ENCODE assay signal across 32 cellular contexts in genomic region chr19:4650159-4650558, GRCh38. TPM values are rescaled to one million over a fixed set of nuclear protein-coding genes. Genes with fewer than 3 reads are reported as not detected.
DNase-seq lines count a peak whose midpoint lies in the region; ATAC-seq and TF ChIP-seq lines count a peak whose summit lies in the region.
"Had no signal": no experiment of that assay in that cellular context is flagged by ENCODE, and none has a peak within 500 bp of the region (broad histone marks: within the 10 kb centered on the region; RNA-seq: fewer than 3 reads in every experiment).

No MANE protein-coding gene starts in this region.

- 54 to 88% (median 84%) methylated on average over 2 of the region's 2 CpGs for WGBS in stomach, 5 donors

- H3K27me3 Mint-ChIP-seq in activated naive CD4-positive, alpha-beta T cell treated with anti-CD3 and anti-CD28 coated beads, Interleukin-2, amount 50 U/mL, for 24 hours = no peaks in the 10 kb centered on the region
- no peaks in the 10 kb centered on the region for H3K27me3 Mint-ChIP-seq in central memory CD8-positive, alpha-beta T cell
- H3K27me3 Mint-ChIP-seq in neural progenitor cell (ENCODE audit: insufficient read depth, low read depth) = peaks cover 5% of the 10 kb centered on the region
- H3K27me3 Mint-ChIP-seq in immature natural killer cell (ENCODE audit: low read depth in 3 of 3) = peaks cover 0 to 1% (median under 1%) of the 10 kb centered on the region in 3 donors
- H3K27me3 Mint-ChIP-seq: activated CD4-positive, alpha-beta T cell treated with anti-CD3 and anti-CD28 coated beads, Interleukin-2, amount 10 ng/mL, durations not matched to agents 7 days and 5 days; stimulated activated naive CD8-positive, alpha-beta T cell treated with anti-CD3 and anti-CD28 coated beads, Interleukin-15, Interleukin-2, amounts not matched to agents 100 ng/mL and 50 ng/mL, for 24 hours had no signal

- H3K4me3 ChIP-seq in neural progenitor cell (no peak overlapping the region), stomach (no peak overlapping the region)
- H3K4me3 ChIP-seq: A549, cardiac muscle cell, coronary artery, GM23338 had no signal

- H3K27ac ChIP-seq in neural progenitor cell (no peak overlapping the region), stomach (peak overlapping the region in 3 of 5 donors; percentile 31 to 92 (median 79))
- H3K27ac ChIP-seq: A549, cardiac muscle cell, coronary artery, WERI-Rb-1 had no signal

- H3K9me3 ChIP-seq in neural progenitor cell (ENCODE audit: low read depth) (no peaks in the 10 kb centered on the region), stomach (no peaks in the 10 kb centered on the region)
- H3K9me3 ChIP-seq: A549 had no signal

- peaks cover 2% of the 10 kb centered on the region for H3K36me3 Mint-ChIP-seq in activated naive CD4-positive, alpha-beta T cell treated with anti-CD3 and anti-CD28 coated beads, Interleukin-2, amount 50 U/mL, for 24 hours
- H3K36me3 Mint-ChIP-seq in central memory CD8-positive, alpha-beta T cell (ENCODE audit: insufficient read depth) = peaks cover 24% of the 10 kb centered on the region
- H3K36me3 Mint-ChIP-seq in neural progenitor cell (peaks cover 3% of the 10 kb centered on the region), immature natural killer cell (peaks cover 0 to 11% (median 8%) of the 10 kb centered on the region in 3 donors)

- intact Hi-C loops in stomach (cut with DNase I; ENCODE audit: low total_unique reads) = no loop called here

- no peaks in the 10 kb centered on the region for H3F3A ChIP-seq in neural progenitor cell (ENCODE audit: low read depth)

- no peaks in the 10 kb centered on the region for H3K79me2 ChIP-seq in neural progenitor cell (ENCODE audit: low read depth)

- no peak for DNase-seq in activated naive CD4-positive, alpha-beta T cell (lab: John Stamatoyannopoulos, UW)
- DNase-seq in central memory CD8-positive, alpha-beta T cell (ENCODE audit: low spot score in 2 of 2) = no peak
- DNase-seq in neural progenitor cell (ENCODE audit: low spot score) (no peak), stomach (no peak), mucosa of gallbladder (ENCODE audit: low spot score) (no peak), immature natural killer cell (no peak)
- DNase-seq: activated CD4-positive, alpha-beta T cell treated with anti-CD3 and anti-CD28 coated beads, Interleukin-2, amount 10 ng/mL, durations not matched to agents 7 days and 5 days; activated naive CD4-positive, alpha-beta T cell treated with Interleukin-2 at 50 U/mL for 16 hours; activated T-cell treated with anti-CD3 and anti-CD28 coated beads, Interleukin-2, amount 50 U/mL, for 72 hours; AML-193; aorta; effector memory CD4-positive, alpha-beta T cell; foreskin fibroblast; HFFc6; MV-4-11; NCI-H1436 treated with DMSO at 0.1 percent for 48 hours; NCI-H446 treated with DMSO at 0.1 percent for 48 hours; NCI-H82; posterior cingulate gyrus; RPMI8226; T-helper 9 cell; trophoblast cell; WERI-Rb-1 had no signal

- no peaks in the 10 kb centered on the region for H3K27me3 ChIP-seq in neural progenitor cell
- H3K27me3 ChIP-seq in stomach = no peaks in the 10 kb centered on the region
- H3K27me3 ChIP-seq: cardiac muscle cell had no signal

- TF ChIP-seq CTCF in neural progenitor cell (IDR thresholded peaks at IDR 0.05) = no peak
- TF ChIP-seq CTCF in stomach (IDR thresholded peaks at IDR 0.05) = no peak

- no peaks in the 10 kb centered on the region for H3K9me3 Mint-ChIP-seq in activated naive CD4-positive, alpha-beta T cell treated with anti-CD3 and anti-CD28 coated beads, Interleukin-2, amount 50 U/mL, for 24 hours
- no peaks in the 10 kb centered on the region for H3K9me3 Mint-ChIP-seq in central memory CD8-positive, alpha-beta T cell
- H3K9me3 Mint-ChIP-seq in neural progenitor cell (no peaks in the 10 kb centered on the region), immature natural killer cell (no peaks in the 10 kb centered on the region)
- H3K9me3 Mint-ChIP-seq: activated CD4-positive, alpha-beta T cell treated with anti-CD3 and anti-CD28 coated beads, Interleukin-2, amount 10 ng/mL, durations not matched to agents 7 days and 5 days; activated T-cell treated with anti-CD3 and anti-CD28 coated beads, Interleukin-2, amount 50 U/mL, for 72 hours; GM23338; HFFc6; nephron; stimulated activated naive CD8-positive, alpha-beta T cell treated with anti-CD3 and anti-CD28 coated beads, Interleukin-15, Interleukin-2, amounts not matched to agents 100 ng/mL and 50 ng/mL, for 24 hours had no signal

- H3K36me3 ChIP-seq in neural progenitor cell (no peaks in the 10 kb centered on the region), stomach (peaks cover 5 to 34% (median 32%) of the 10 kb centered on the region in 4 donors)
- H3K36me3 ChIP-seq: cardiac muscle cell had no signal

- H3K4me1 ChIP-seq in neural progenitor cell (no peaks in the 10 kb centered on the region), stomach (peaks cover 4 to 23% (median 12%) of the 10 kb centered on the region in 4 donors)

- no peaks in the 10 kb centered on the region for H3K4me1 Mint-ChIP-seq in activated naive CD4-positive, alpha-beta T cell treated with anti-CD3 and anti-CD28 coated beads, Interleukin-2, amount 50 U/mL, for 24 hours
- no peaks in the 10 kb centered on the region for H3K4me1 Mint-ChIP-seq in central memory CD8-positive, alpha-beta T cell
- no peaks in the 10 kb centered on the region for H3K4me1 Mint-ChIP-seq in neural progenitor cell
- H3K4me1 Mint-ChIP-seq in immature natural killer cell = peaks cover 5 to 13% of the 10 kb centered on the region in 2 donors
- H3K4me1 Mint-ChIP-seq: nephron had no signal

- peak overlapping the region; percentile 62 for H3K27ac Mint-ChIP-seq in activated naive CD4-positive, alpha-beta T cell treated with anti-CD3 and anti-CD28 coated beads, Interleukin-2, amount 50 U/mL, for 24 hours
- peak overlapping the region; percentile 50 for H3K27ac Mint-ChIP-seq in central memory CD8-positive, alpha-beta T cell (ENCODE audit: low read depth)
- H3K27ac Mint-ChIP-seq in neural progenitor cell = no peak overlapping the region
- peak overlapping the region in 1 of 6 donors; percentile 17 for H3K27ac Mint-ChIP-seq in immature natural killer cell
- H3K27ac Mint-ChIP-seq: activated CD4-positive, alpha-beta T cell treated with anti-CD3 and anti-CD28 coated beads, Interleukin-2, amount 10 ng/mL, durations not matched to agents 7 days and 5 days; activated T-cell treated with anti-CD3 and anti-CD28 coated beads, Interleukin-2, amount 50 U/mL, for 72 hours; GM23338; HFFc6; nephron; stimulated activated naive CD8-positive, alpha-beta T cell treated with anti-CD3 and anti-CD28 coated beads, Interleukin-15, Interleukin-2, amounts not matched to agents 100 ng/mL and 50 ng/mL, for 24 hours had no signal

- TF ChIP-seq EP300 in stomach (IDR thresholded peaks at IDR 0.05) = no peak

- TF ChIP-seq POLR2A in stomach (IDR thresholded peaks at IDR 0.05) = no peak

- no peak overlapping the region for H2AFZ ChIP-seq in neural progenitor cell (replicated peaks)
- H2AFZ ChIP-seq: GM23338 had no signal

- ATAC-seq in central memory CD8-positive, alpha-beta T cell (replicated peaks; ENCODE audit: extremely low read depth, poor library complexity, severe bottlenecking) = no peak
- ATAC-seq in HG02970 (IDR thresholded peaks at IDR 0.05; ENCODE audit: low FRiP score, unreplicated experiment) = no peak
- ATAC-seq: GM23338, left lobe of liver had no signal

- no peak overlapping the region for H3K4me3 Mint-ChIP-seq in activated naive CD4-positive, alpha-beta T cell treated with anti-CD3 and anti-CD28 coated beads, Interleukin-2, amount 50 U/mL, for 24 hours
- no peak overlapping the region for H3K4me3 Mint-ChIP-seq in central memory CD8-positive, alpha-beta T cell
- H3K4me3 Mint-ChIP-seq in neural progenitor cell (peak overlapping the region; percentile 41), immature natural killer cell (no peak overlapping the region)
- H3K4me3 Mint-ChIP-seq: activated CD4-positive, alpha-beta T cell treated with anti-CD3 and anti-CD28 coated beads, Interleukin-2, amount 10 ng/mL, durations not matched to agents 7 days and 5 days; activated T-cell treated with anti-CD3 and anti-CD28 coated beads, Interleukin-2, amount 50 U/mL, for 72 hours; GM23338; HFFc6; nephron; stimulated activated naive CD8-positive, alpha-beta T cell treated with anti-CD3 and anti-CD28 coated beads, Interleukin-15, Interleukin-2, amounts not matched to agents 100 ng/mL and 50 ng/mL, for 24 hours had no signal

- no peak overlapping the region for H3K4me2 ChIP-seq in neural progenitor cell
- H3K4me2 ChIP-seq: A549, GM23338 had no signal

- no peak overlapping the region for H3K9ac ChIP-seq in neural progenitor cell

- peaks cover 6% of the 10 kb centered on the region for H4K20me1 ChIP-seq in neural progenitor cell (ENCODE audit: low read depth)

RNA-seq across cellular contexts. Expression of gene TNFAIP8L1, which starts 10.8 kb away (rescaled TPM):
- total RNA-seq in neural progenitor cell (ENCODE audit: low replicate concordance) = 8.2 and 15.2 TPM in 2 replicates
- total RNA-seq in stomach = 10 to 100 TPM in 2 of 5 donors, 1 to 10 TPM in 3; 7.0 to 43.4 (median 9.5) TPM
- polyA plus RNA-seq in stomach = 1 to 10 TPM; 5.3 to 5.5 (median 5.4) TPM
- 7.3 TPM for total RNA-seq in mucosa of gallbladder
- polyA plus RNA-seq in immature natural killer cell = 10 to 100 TPM in 1 of 3 donors, 1 to 10 TPM in 2; 2.4 to 14.1 (median 5.2) TPM

RNA-seq across cellular contexts. Expression of gene MYDGF, which starts 20.0 kb away (rescaled TPM):
- total RNA-seq in neural progenitor cell (ENCODE audit: low replicate concordance) = 23.4 and 39.5 TPM in 2 replicates
- total RNA-seq in stomach = 10 to 100 TPM; 41.4 to 77.5 (median 71.3) TPM
- polyA plus RNA-seq in stomach = 10 to 100 TPM; 66.4 to 86.6 (median 75.3) TPM
- 77.4 TPM for total RNA-seq in mucosa of gallbladder
- 100 to 1,000 TPM; 207 to 245 (median 233) TPM for polyA plus RNA-seq in immature natural killer cell
